Comparison of ENCODE assay signal across 1 cellular context in genomic region chr15:82183121-82184031, GRCh38.
A peak's percentile ranks its signal among the peaks of the same experiment; 100 is the strongest.
TF ChIP-seq lines count a peak whose summit lies in the region.

No MANE protein-coding gene starts in this region.

TF ChIP-seq in SK-N-SH, 30 proteins besides CTCF, POLR2A, EP300 and RAD21 (continued from another document):
- TF ChIP-seq ZBTB33 (IDR thresholded peaks at IDR 0.05; ENCODE audit: borderline replicate concordance, low read depth): no peak
- TF ChIP-seq NFIC (IDR thresholded peaks at IDR 0.05; ENCODE audit: borderline replicate concordance): peak; percentile 60; the same call in 1 of the 2 replicates
- no peak for TF ChIP-seq GABPA (IDR thresholded peaks at IDR 0.05; ENCODE audit: low read depth)
- TF ChIP-seq EZH2phosphoT487 (IDR thresholded peaks at IDR 0.05; ENCODE audit: borderline replicate concordance, low read depth): no peak
- no peak for TF ChIP-seq POLR2AphosphoS5 (IDR thresholded peaks at IDR 0.05; ENCODE audit: low read depth, low read length)
- no peak for TF ChIP-seq RCOR1 (IDR thresholded peaks at IDR 0.05; ENCODE audit: low read length)
- no peak for TF ChIP-seq PBX3 (IDR thresholded peaks at IDR 0.05)
- no peak for TF ChIP-seq FOSL2 (IDR thresholded peaks at IDR 0.05; ENCODE audit: borderline replicate concordance, low read depth)
- peak; percentile 45 for TF ChIP-seq TCF12 (IDR thresholded peaks at IDR 0.05)
- TF ChIP-seq IRF3 (IDR thresholded peaks at IDR 0.05; ENCODE audit: low read depth, low read length): no peak
- no peak for TF ChIP-seq MAX (IDR thresholded peaks at IDR 0.05; ENCODE audit: low read depth)
- TF ChIP-seq USF1 (IDR thresholded peaks at IDR 0.05; ENCODE audit: borderline replicate concordance, low read depth): no peak
- TF ChIP-seq NRF1 (IDR thresholded peaks at IDR 0.05; ENCODE audit: low read depth, low read length): no peak
